ENCODE assay signal across 13 cellular contexts in genomic region chr1:164565356-164565755, GRCh38. TPM values are rescaled to one million over a fixed set of nuclear protein-coding genes. Genes with fewer than 3 reads are reported as not detected.
DNase-seq lines count a peak whose midpoint lies in the region; ATAC-seq and TF ChIP-seq lines count a peak whose summit lies in the region.
"Had no signal": no experiment of that assay in that cellular context is flagged by ENCODE, and none has a peak within 500 bp of the region (broad histone marks: within the 10 kb centered on the region; RNA-seq: fewer than 3 reads in every experiment).

No MANE protein-coding gene starts in this region.

- H3K4me1 ChIP-seq in heart left ventricle, result peaks cover 0 to 55% (median 20%) of the 10 kb centered on the region in 12 donors
- peaks cover 41% of the 10 kb centered on the region for H3K4me1 ChIP-seq in neuron (ENCODE audit: insufficient read depth, low read length)
- peaks cover 0 to 2% of the 10 kb centered on the region in 2 donors for H3K4me1 ChIP-seq in aorta (ENCODE audit: control insufficient read depth in 1 of 2, insufficient read depth in 2 of 2, low read length in 2 of 2)

- no peak for TF ChIP-seq CTCF in heart left ventricle (IDR thresholded peaks at IDR 0.05)
- no peak for TF ChIP-seq CTCF in fibroblast of the aortic adventitia (IDR thresholded peaks at IDR 0.05; ENCODE audit: insufficient read depth, low read length)

- DNase-seq in heart left ventricle, result no peak
- DNase-seq in cardiac septum (ENCODE audit: low spot score), result no peak
- DNase-seq in fibroblast of the aortic adventitia (ENCODE audit: low read depth), result peak; percentile 60
- no peak for DNase-seq in aorta
- no peak for DNase-seq in activated CD4-positive, alpha-beta T cell treated with anti-CD3 and anti-CD28 coated beads for 4 hours
- DNase-seq in RKO (ENCODE audit: low spot score), result no peak
- no peak for DNase-seq in NCI-H2196 (lab: John Stamatoyannopoulos, UW; ENCODE audit: unreplicated experiment)
- DNase-seq: activated CD8-positive, alpha-beta memory T cell treated with anti-CD3 and anti-CD28 coated beads, Interleukin-2, amount 10 ng/mL, durations not matched to agents 7 days and 5 days; activated naive CD8-positive, alpha-beta T cell treated with anti-CD3 and anti-CD28 coated beads, Interleukin-2, amount 50 U/mL, for 24 hours; NCI-H2171 treated with DMSO at 0.1 percent for 48 hours; T-helper 9 cell had no signal

- H3K36me3 ChIP-seq in heart left ventricle, result peaks cover 0 to 19% (median 3%) of the 10 kb centered on the region in 9 donors
- peaks cover 32% of the 10 kb centered on the region for H3K36me3 ChIP-seq in neuron (ENCODE audit: insufficient read depth, low read length)
- H3K36me3 ChIP-seq in aorta (ENCODE audit: control insufficient read depth in 1 of 2, insufficient read depth in 2 of 2, low read length in 1 of 2), result no peaks in the 10 kb centered on the region

- H3K27me3 ChIP-seq in heart left ventricle (no peaks in the 10 kb centered on the region), neuron (ENCODE audit: insufficient read depth, low read length) (no peaks in the 10 kb centered on the region), aorta (ENCODE audit: control insufficient read depth in 1 of 2, insufficient read depth in 2 of 2, low read length in 1 of 2) (no peaks in the 10 kb centered on the region)

- H3K27ac ChIP-seq in heart left ventricle (peak overlapping the region in 8 of 12 donors; percentile 3 to 87 (median 72)), aorta (ENCODE audit: low read depth in 1 of 2, low read length in 2 of 2) (peak overlapping the region; percentile 54 to 57)

- intact Hi-C loops in heart left ventricle (cut with DNase I), result loop anchor here in 4 of 10 donors (5.0 to 10.0 kb wide), 5 partner anchors 37 to 219 kb away; no protein-coding TSS in a partner anchor
- intact Hi-C loops in cardiac septum (cut with DNase I), result loop anchor here (5.0 to 10.0 kb wide), 2 partner anchors 42 to 139 kb away; no protein-coding TSS in a partner anchor
- intact Hi-C loops in aorta (cut with DNase I), result loop anchor here in 1 of 2 donors (5.0 kb wide), 1 partner anchor 47 kb away; no protein-coding TSS in a partner anchor

- ATAC-seq in heart left ventricle (no peak), aorta (ENCODE audit: low FRiP score) (no peak)
- ATAC-seq: activated CD8-positive, alpha-beta memory T cell treated with anti-CD3 and anti-CD28 coated beads, Interleukin-2, amount 10 ng/mL, durations not matched to agents 7 days and 5 days; activated naive CD8-positive, alpha-beta T cell treated with anti-CD3 and anti-CD28 coated beads, Interleukin-2, amount 50 U/mL, for 24 hours; stimulated activated memory B cell treated with anti-CD40 and anti-IgM and Interleukin-4, amounts not matched to agents 10 μg/mL and 1 μg/mL and 100 μg/mL, for 72 hours had no signal

- peak overlapping the region in 8 of 12 donors; percentile 65 to 83 (median 74) for H3K4me3 ChIP-seq in heart left ventricle
- H3K4me3 ChIP-seq in fibroblast of the aortic adventitia (ENCODE audit: low read depth, low read length), result peak overlapping the region; percentile 45
- peak overlapping the region; percentile 13 for H3K4me3 ChIP-seq in neuron (ENCODE audit: low read length)
- peak overlapping the region in 1 of 2 donors; percentile 48 for H3K4me3 ChIP-seq in aorta (ENCODE audit: low read length in 2 of 2)

- no peak for TF ChIP-seq POLR2A in heart left ventricle (IDR thresholded peaks at IDR 0.05)

- 24 to 41% (median 30%) methylated on average over 2 of the region's 2 CpGs for WGBS in heart left ventricle, 4 donors
- WGBS in aorta, 2 donors, result 16 to 29% methylated on average over 2 of the region's 2 CpGs

- no peaks in the 10 kb centered on the region for H3K9me3 ChIP-seq in heart left ventricle
- H3K9me3 ChIP-seq in neuron (ENCODE audit: low read length), result peaks cover 10% of the 10 kb centered on the region
- H3K9me3 ChIP-seq in aorta (ENCODE audit: control insufficient read depth, low read length), result no peaks in the 10 kb centered on the region

- no peak overlapping the region for H2AFZ ChIP-seq in neuron (ENCODE audit: low read depth, low read length)

RNA-seq across cellular contexts. Expression of gene PBX1, which starts 6.4 kb away (rescaled TPM):
- total RNA-seq in heart left ventricle, result 10 to 100 TPM; 24.0 to 78.2 (median 59.8) TPM
- polyA plus RNA-seq in heart left ventricle, result 10 to 100 TPM; 15.2 to 28.7 TPM
- total RNA-seq in cardiac septum, result 52.2 TPM
- 66.1 and 95.6 TPM in 2 replicates for total RNA-seq in fibroblast of the aortic adventitia (ENCODE audit: low replicate concordance)
- total RNA-seq in aorta, result 100 to 1,000 TPM in 1 of 2 donors, 10 to 100 TPM in 1; 61.8 to 125 TPM
- 10 to 100 TPM; 14.0 to 18.2 TPM for polyA plus RNA-seq in aorta
- total RNA-seq: activated CD8-positive, alpha-beta memory T cell treated with anti-CD3 and anti-CD28 coated beads, Interleukin-2, amount 10 ng/mL, durations not matched to agents 7 days and 5 days had no signal
